8 cellular contexts compared by ENCODE assay signal in genomic region chr15:75620776-75621536, GRCh38. TPM values are rescaled to one million over a fixed set of nuclear protein-coding genes. Genes with fewer than 3 reads are reported as not detected.
DNase-seq lines count a peak whose midpoint lies in the region; ATAC-seq and TF ChIP-seq lines count a peak whose summit lies in the region.

No MANE protein-coding gene starts in this region.

- no peak overlapping the region for H3K4me3 ChIP-seq in right atrium auricular region

- TF ChIP-seq CTCF in right atrium auricular region (IDR thresholded peaks at IDR 0.05), result no peak

- no peak for ATAC-seq in stimulated activated naive CD8-positive, alpha-beta T cell treated with anti-CD3 and anti-CD28 coated beads, Interleukin-15, amount 100 ng/mL, for 72 hours
- no peak for ATAC-seq in GM18502 (IDR thresholded peaks at IDR 0.05; ENCODE audit: poor library complexity, unreplicated experiment)

- H3K4me1 ChIP-seq in right atrium auricular region, result peaks cover 0 to 8% of the 10 kb centered on the region in 2 donors

- peaks cover 42% of the 10 kb centered on the region for H3K4me1 Mint-ChIP-seq in activated naive CD8-positive, alpha-beta T cell (ENCODE audit: low read depth)
- peaks cover 46% of the 10 kb centered on the region for H3K4me1 Mint-ChIP-seq in stimulated activated naive CD8-positive, alpha-beta T cell treated with anti-CD3 and anti-CD28 coated beads, Interleukin-15, amount 100 ng/mL, for 72 hours

- H3K27me3 ChIP-seq in right atrium auricular region, result no peaks in the 10 kb centered on the region

- no peaks in the 10 kb centered on the region for H3K9me3 ChIP-seq in right atrium auricular region

- peaks cover 12% of the 10 kb centered on the region for H3K36me3 Mint-ChIP-seq in activated naive CD8-positive, alpha-beta T cell

- H3K27ac Mint-ChIP-seq in activated naive CD8-positive, alpha-beta T cell, result peak overlapping the region; percentile 93
- peak overlapping the region; percentile 77 to 91 for H3K27ac Mint-ChIP-seq in stimulated activated naive CD8-positive, alpha-beta T cell treated with anti-CD3 and anti-CD28 coated beads, Interleukin-15, amount 100 ng/mL, for 72 hours

- H3K4me3 Mint-ChIP-seq in activated naive CD8-positive, alpha-beta T cell, result peak overlapping the region; percentile 74
- peak overlapping the region; percentile 55 to 58 for H3K4me3 Mint-ChIP-seq in stimulated activated naive CD8-positive, alpha-beta T cell treated with anti-CD3 and anti-CD28 coated beads, Interleukin-15, amount 100 ng/mL, for 72 hours

- H3K27ac ChIP-seq in right atrium auricular region, result peak overlapping the region; percentile 65 to 66

- peak; percentile 65 for DNase-seq in HPDE6-E6E7 (ENCODE audit: extremely low spot score)
- peak; percentile 93 for DNase-seq in right atrium auricular region (ENCODE audit: low spot score)
- DNase-seq in stimulated activated naive CD8-positive, alpha-beta T cell treated with anti-CD3 and anti-CD28 coated beads, Interleukin-15, amount 100 ng/mL, for 72 hours, result no peak
- DNase-seq in NCI-H524 treated with DMSO at 0.1 percent for 48 hours (lab: John Stamatoyannopoulos, UW), result no peak
- DNase-seq in SK-N-DZ (ENCODE audit: low spot score), result no peak
- DNase-seq in SIG-M5 (lab: John Stamatoyannopoulos, UW), result no peak

- H3K9me3 Mint-ChIP-seq in activated naive CD8-positive, alpha-beta T cell (ENCODE audit: low read depth), result no peaks in the 10 kb centered on the region
- no peaks in the 10 kb centered on the region for H3K9me3 Mint-ChIP-seq in stimulated activated naive CD8-positive, alpha-beta T cell treated with anti-CD3 and anti-CD28 coated beads, Interleukin-15, amount 100 ng/mL, for 72 hours

- no peaks in the 10 kb centered on the region for H3K27me3 Mint-ChIP-seq in activated naive CD8-positive, alpha-beta T cell
- no peaks in the 10 kb centered on the region for H3K27me3 Mint-ChIP-seq in stimulated activated naive CD8-positive, alpha-beta T cell treated with anti-CD3 and anti-CD28 coated beads, Interleukin-15, amount 100 ng/mL, for 72 hours

- H3K36me3 ChIP-seq in right atrium auricular region, result peaks cover 35% of the 10 kb centered on the region

RNA-seq across cellular contexts. Expression of gene SNUPN, which starts 4.6 kb away (rescaled TPM):
- total RNA-seq in right atrium auricular region, result 10 to 100 TPM; 13.7 to 17.3 TPM
- polyA plus RNA-seq in SK-N-DZ (2014; cell fraction: cytosol; rRNA removed), result 24.8 and 29.2 TPM in 2 replicates
- 13.8 and 15.6 TPM in 2 replicates for polyA plus RNA-seq in SK-N-DZ (2014; cell fraction: nucleus; rRNA removed)

RNA-seq across cellular contexts. Expression of gene IMP3, which starts 19.1 kb away (rescaled TPM):
- 100 to 1,000 TPM in 1 of 2 donors, 10 to 100 TPM in 1; 71.2 to 119 TPM for total RNA-seq in right atrium auricular region
- 206 and 226 TPM in 2 replicates for polyA plus RNA-seq in SK-N-DZ (2014; cell fraction: cytosol; rRNA removed)
- 135 and 163 TPM in 2 replicates for polyA plus RNA-seq in SK-N-DZ (2014; cell fraction: nucleus; rRNA removed)

RNA-seq across cellular contexts. Expression of gene SNX33, which starts 26.8 kb away (rescaled TPM):
- total RNA-seq in right atrium auricular region, result 10 to 100 TPM; 10.3 to 20.5 TPM
- polyA plus RNA-seq in SK-N-DZ (2014; cell fraction: cytosol; rRNA removed), result 3.5 and 4.2 TPM in 2 replicates
- polyA plus RNA-seq in SK-N-DZ (2014; cell fraction: nucleus; rRNA removed), result 7.1 and 10.5 TPM in 2 replicates

RNA-seq across cellular contexts. Expression of gene PTPN9, which starts 41.8 kb away (rescaled TPM):
- 1 to 10 TPM; 9.6 to 9.9 TPM for total RNA-seq in right atrium auricular region
- polyA plus RNA-seq in SK-N-DZ (2014; cell fraction: cytosol; rRNA removed), result 14.2 TPM in 2 replicates
- polyA plus RNA-seq in SK-N-DZ (2014; cell fraction: nucleus; rRNA removed), result 6.8 and 7.6 TPM in 2 replicates

Comparison
In these comparisons a context has a peak if more than half of its experiments do, and no peak if none do; other contexts are left out.
1. DNase-seq: peak in HPDE6-E6E7 (single experiment) and right atrium auricular region (single experiment); none in stimulated activated naive CD8-positive, alpha-beta T cell treated with anti-CD3 and anti-CD28 coated beads, Interleukin-15, amount 100 ng/mL, for 72 hours (0 of 2), NCI-H524 treated with DMSO at 0.1 percent for 48 hours (single experiment), SK-N-DZ (single experiment) and SIG-M5 (single experiment).